In the genomic region with DNA sequence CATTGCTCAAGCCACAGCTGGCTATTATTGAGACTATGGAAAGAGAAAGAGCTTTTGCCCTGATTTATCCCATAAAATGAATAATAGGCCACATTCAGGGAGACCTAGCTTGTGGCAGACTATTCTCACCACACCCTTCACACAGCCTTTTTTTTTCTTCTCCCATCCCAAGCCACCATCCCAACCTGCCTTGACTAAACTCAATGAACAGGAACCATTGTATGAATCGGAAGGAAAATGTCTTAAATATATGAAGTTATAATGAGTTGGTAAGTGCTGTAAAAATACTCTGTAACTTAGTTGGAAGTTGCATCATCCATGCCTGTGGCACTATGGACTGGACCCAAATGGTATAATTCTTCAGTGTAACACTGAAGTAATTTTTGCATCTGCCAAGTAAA, we compare ENCODE assay signal across 16 cellular contexts.
DNase-seq lines count a peak whose midpoint lies in the region; ATAC-seq and TF ChIP-seq lines count a peak whose summit lies in the region.
"Had no signal": no experiment of that assay in that cellular context is flagged by ENCODE, and none has a peak within 500 bp of the region (broad histone marks: within the 10 kb centered on the region; RNA-seq: fewer than 3 reads in every experiment).

No MANE protein-coding gene starts in this region.

- CTCF ChIA-PET in PC-3 (lab: Charles Lee), result no interaction called here

- H2AK5ac ChIP-seq in neuronal stem cell (ENCODE audit: low read depth, low read length), result no peak overlapping the region

- no peak for TF ChIP-seq CTCF in PC-3 (conservative IDR thresholded peaks at IDR 0.05; ENCODE audit: low read depth, low read length)

- H3K9ac ChIP-seq in PC-3 (ENCODE audit: low read length) (no peak overlapping the region; the same call in 1 of the 2 replicates), rectal smooth muscle tissue (ENCODE audit: low read length) (no peak overlapping the region), neuronal stem cell (ENCODE audit: low read depth, low read length, poor library complexity) (no peak overlapping the region)

- ATAC-seq in PC-3, result peak; percentile 78
- ATAC-seq in HG03108 (IDR thresholded peaks at IDR 0.05; ENCODE audit: unreplicated experiment), result no peak
- ATAC-seq in GM21619 (IDR thresholded peaks at IDR 0.05; ENCODE audit: unreplicated experiment), result no peak
- ATAC-seq: left lung; stimulated activated effector memory CD8-positive, alpha-beta T cell treated with anti-CD3 and anti-CD28 coated beads, Interleukin-12 subunit alpha, Interleukin-12 subunit beta, amount 100 ng/mL, for 72 hours had no signal

- H3K27me3 ChIP-seq in PC-3 (ENCODE audit: low read length) (no peaks in the 10 kb centered on the region), rectal smooth muscle tissue (ENCODE audit: control insufficient read depth, insufficient read depth, low read length) (no peaks in the 10 kb centered on the region), neuronal stem cell (ENCODE audit: control insufficient read depth in 3 of 3, insufficient read depth in 3 of 3, low read depth in 1 of 3, low read length in 3 of 3) (no peaks in the 10 kb centered on the region)
- H3K27me3 ChIP-seq: left lung, pancreas had no signal

- peak; percentile 69 for DNase-seq in EH (ENCODE audit: low read depth)
- DNase-seq in PC-3, result peak; percentile 61
- peak; percentile 91 for DNase-seq in fibroblast of gingiva (ENCODE audit: low read depth)
- no peak for DNase-seq in neuronal stem cell (ENCODE audit: low spot score)
- no peak for DNase-seq in NCI-H1092 treated with DMSO at 0.1 percent for 48 hours (lab: John Stamatoyannopoulos, UW)
- DNase-seq: activated naive CD4-positive, alpha-beta T cell treated with anti-CD3 and anti-CD28 coated beads, Interleukin-2, amount 10 ng/mL, durations not matched to agents 7 days and 5 days; CD4-positive, alpha-beta T cell; glutamatergic neuron; left lung; MV-4-11; NCI-H345; pancreas had no signal

- no peak overlapping the region for H3K18ac ChIP-seq in neuronal stem cell (ENCODE audit: low read length)

- H3K14ac ChIP-seq in neuronal stem cell (ENCODE audit: low read length), result no peak overlapping the region

- H3K4me3 ChIP-seq in PC-3 (ENCODE audit: low read length) (no peak overlapping the region), rectal smooth muscle tissue (ENCODE audit: low read length) (no peak overlapping the region), neuronal stem cell (ENCODE audit: low read length in 2 of 2) (no peak overlapping the region)
- H3K4me3 ChIP-seq: left lung, pancreas had no signal

- no peaks in the 10 kb centered on the region for H3K36me3 ChIP-seq in PC-3 (ENCODE audit: low read depth, low read length)
- H3K36me3 ChIP-seq in rectal smooth muscle tissue (ENCODE audit: control insufficient read depth, insufficient read depth, low read length), result no peaks in the 10 kb centered on the region
- H3K36me3 ChIP-seq in neuronal stem cell (replicated peaks in 1 of 2; ENCODE audit: control insufficient read depth in 2 of 2, insufficient read depth in 2 of 2, low read length in 2 of 2), result no peaks in the 10 kb centered on the region
- H3K36me3 ChIP-seq: left lung, pancreas had no signal

- intact Hi-C loops in PC-3 (cut with micrococcal nuclease), result loop anchor here (1.0 to 5.0 kb wide), 4 partner anchors 11 to 156 kb away; no protein-coding TSS in a partner anchor

- no peak overlapping the region for H4K91ac ChIP-seq in neuronal stem cell (ENCODE audit: low read depth, low read length, poor library complexity)

- no peaks in the 10 kb centered on the region for H3K79me1 ChIP-seq in neuronal stem cell (ENCODE audit: low read depth, low read length)

- no peak overlapping the region for H2BK12ac ChIP-seq in neuronal stem cell (ENCODE audit: low read length)

- peak overlapping the region; percentile 46; the same call in 1 of the 2 replicates for H2AFZ ChIP-seq in PC-3 (ENCODE audit: low read length)
- no peak overlapping the region for H2AFZ ChIP-seq in neuronal stem cell (ENCODE audit: low read length)

- H3K4ac ChIP-seq in neuronal stem cell (ENCODE audit: low read length), result no peak overlapping the region

- H4K8ac ChIP-seq in neuronal stem cell (ENCODE audit: low read depth, low read length), result no peak overlapping the region

- no peaks in the 10 kb centered on the region for H3K79me2 ChIP-seq in PC-3 (ENCODE audit: low read length)

- H3K9me3 ChIP-seq in PC-3 (ENCODE audit: low read length), result no peaks in the 10 kb centered on the region
- H3K9me3 ChIP-seq in neuronal stem cell (replicated peaks in 1 of 2; ENCODE audit: control insufficient read depth in 2 of 2, insufficient read depth in 1 of 2, low read depth in 1 of 2, low read length in 2 of 2), result no peaks in the 10 kb centered on the region
- H3K9me3 ChIP-seq: left lung, pancreas had no signal

- POLR2A ChIA-PET in PC-3 (lab: Charles Lee; ENCODE audit: unreplicated experiment), result interaction anchor here (0.6 kb wide), 2 partner anchors 26 to 632 kb away, joined by 3 to 4 read pairs; no protein-coding TSS in a partner anchor

- H3K27ac ChIP-seq in PC-3 (ENCODE audit: low read length) (peak overlapping the region; percentile 66), rectal smooth muscle tissue (ENCODE audit: low read depth, low read length) (peak overlapping the region; percentile 60), neuronal stem cell (replicated peaks; ENCODE audit: low read length) (no peak overlapping the region)
- H3K27ac ChIP-seq: left lung, pancreas had no signal

- H3K9me2 ChIP-seq in PC-3 (replicated peaks; ENCODE audit: low read length), result no peaks in the 10 kb centered on the region

- no peaks in the 10 kb centered on the region for H3F3A ChIP-seq in PC-3 (ENCODE audit: low read length, unreplicated experiment)

- no peaks in the 10 kb centered on the region for H4K20me1 ChIP-seq in PC-3 (ENCODE audit: low read length)

- BruUV-seq in PC-3 (replicated peaks; lab: Mats Ljungman, UMichigan), result no TSS peak

- no peak overlapping the region for H2BK120ac ChIP-seq in neuronal stem cell (ENCODE audit: low read depth, low read length)

- H3K4me2 ChIP-seq in PC-3 (ENCODE audit: low read length) (peak overlapping the region; percentile 27), neuronal stem cell (ENCODE audit: insufficient read depth, low read length, poor library complexity, severe bottlenecking) (no peak overlapping the region)

- H2BK5ac ChIP-seq in neuronal stem cell (ENCODE audit: low read length), result no peak overlapping the region

- WGBS in neuronal stem cell (ENCODE audit: extremely low coverage in 2 of 2, insufficient read length in 2 of 2, insufficient replicate concordance in 1 of 2), 2 donors, result no CpG with 5 or more reads among the region's 1 CpG

- H2BK15ac ChIP-seq in neuronal stem cell (ENCODE audit: low read length), result no peak overlapping the region

- H3K23ac ChIP-seq in neuronal stem cell (ENCODE audit: low read depth, low read length, poor library complexity), result no peak overlapping the region

- peaks cover 17% of the 10 kb centered on the region for H3K4me1 ChIP-seq in PC-3 (ENCODE audit: insufficient read depth, low read length)
- H3K4me1 ChIP-seq in rectal smooth muscle tissue (ENCODE audit: control insufficient read depth, insufficient read depth, low read length), result peaks cover 15% of the 10 kb centered on the region
- peaks cover 2 to 4% of the 10 kb centered on the region in 2 donors for H3K4me1 ChIP-seq in neuronal stem cell (ENCODE audit: control insufficient read depth in 2 of 2, insufficient read depth in 1 of 2, low read depth in 1 of 2, low read length in 2 of 2)

Comparison
In these comparisons a context has a peak if more than half of its experiments do, and no peak if none do; other contexts are left out.
1. DNase-seq: peak in EH (single experiment), PC-3 (single experiment) and fibroblast of gingiva (single experiment); none in neuronal stem cell (single experiment) and NCI-H1092 treated with DMSO at 0.1 percent for 48 hours (single experiment).